In genomic region chr16:29815032-29815721, GRCh38 we compare ENCODE assay signal across 8 cellular contexts. TPM values are rescaled to one million over a fixed set of nuclear protein-coding genes. Genes with fewer than 3 reads are reported as not detected.
DNase-seq lines count a peak whose midpoint lies in the region; ATAC-seq and TF ChIP-seq lines count a peak whose summit lies in the region.

No MANE protein-coding gene starts in this region.

- peak overlapping the region; percentile 62 for H3K27ac ChIP-seq in SJCRH30
- peak overlapping the region; percentile 95 for H3K27ac ChIP-seq in colonic mucosa
- peak overlapping the region; percentile 68 to 94 (median 82) for H3K27ac ChIP-seq in upper lobe of left lung

- no peak for TF ChIP-seq EP300 in upper lobe of left lung (IDR thresholded peaks at IDR 0.05)

- no peak for TF ChIP-seq POLR2A in upper lobe of left lung (IDR thresholded peaks at IDR 0.05)

- intact Hi-C loops in colonic mucosa (cut with DNase I) (no loop called here), mucosa of descending colon (cut with DNase I, micrococcal nuclease) (no loop called here)

- WGBS in upper lobe of left lung, 2 donors = 2 to 6% methylated on average over 29 to 39 of the region's 39 CpGs

- peak; percentile 60 for DNase-seq in NCI-H345 (lab: John Stamatoyannopoulos, UW)
- DNase-seq in NCI-H345 treated with DMSO at 0.1 percent for 48 hours (lab: John Stamatoyannopoulos, UW; ENCODE audit: unreplicated experiment) = no peak
- no peak for DNase-seq in SJCRH30
- peak; percentile 56 for DNase-seq in colonic mucosa
- DNase-seq in mucosa of descending colon = peak; percentile 62 to 78 (median 68)
- peak in 1 of 2 donors; percentile 86 for DNase-seq in upper lobe of left lung

- TF ChIP-seq CTCF in colonic mucosa (IDR thresholded peaks at IDR 0.05) (no peak), mucosa of descending colon (IDR thresholded peaks at IDR 0.05) (no peak), upper lobe of left lung (IDR thresholded peaks at IDR 0.05) (no peak)

- peak overlapping the region; percentile 79 for H3K4me3 ChIP-seq in SJCRH30
- H3K4me3 ChIP-seq in colonic mucosa = peak overlapping the region; percentile 67
- H3K4me3 ChIP-seq in mucosa of descending colon = no peak overlapping the region
- peak overlapping the region in 3 of 4 donors; percentile 70 to 79 (median 74) for H3K4me3 ChIP-seq in upper lobe of left lung

- no peak for ATAC-seq in mucosa of descending colon
- no peak for ATAC-seq in upper lobe of left lung (ENCODE audit: low FRiP score in 2 of 2)
- no peak for ATAC-seq in HG03039 (IDR thresholded peaks at IDR 0.05; ENCODE audit: unreplicated experiment)
- no peak for ATAC-seq in HG02970 (IDR thresholded peaks at IDR 0.05; ENCODE audit: low FRiP score, unreplicated experiment)

- peak overlapping the region; percentile 48 to 96 for H3K9ac ChIP-seq in colonic mucosa (ENCODE audit: low read depth in 2 of 2, low read length in 2 of 2)

- peaks cover 6% of the 10 kb centered on the region; the same call in 1 of the 2 replicates for H3K36me3 ChIP-seq in SJCRH30
- H3K36me3 ChIP-seq in colonic mucosa = no peaks in the 10 kb centered on the region
- H3K36me3 ChIP-seq in mucosa of descending colon (ENCODE audit: low read depth) = no peaks in the 10 kb centered on the region
- H3K36me3 ChIP-seq in upper lobe of left lung = peaks cover 0 to 19% (median 6%) of the 10 kb centered on the region in 4 donors

- H3K4me1 ChIP-seq in SJCRH30 = peaks cover 9% of the 10 kb centered on the region
- peaks cover 32% of the 10 kb centered on the region for H3K4me1 ChIP-seq in colonic mucosa
- peaks cover 69% of the 10 kb centered on the region for H3K4me1 ChIP-seq in mucosa of descending colon (ENCODE audit: low read depth)
- peaks cover 59 to 80% (median 64%) of the 10 kb centered on the region in 4 donors for H3K4me1 ChIP-seq in upper lobe of left lung

- H3K9me3 ChIP-seq in SJCRH30 (replicated peaks) (no peaks in the 10 kb centered on the region), colonic mucosa (no peaks in the 10 kb centered on the region), mucosa of descending colon (no peaks in the 10 kb centered on the region), upper lobe of left lung (no peaks in the 10 kb centered on the region)

- H3K27me3 ChIP-seq in SJCRH30 (no peaks in the 10 kb centered on the region), colonic mucosa (no peaks in the 10 kb centered on the region), upper lobe of left lung (peaks cover 0 to 5% (median 0%) of the 10 kb centered on the region in 4 donors)

RNA-seq across cellular contexts. Expression of gene PAGR1, which starts 0.8 kb away (rescaled TPM):
- total RNA-seq in SJCRH30 (2014; rRNA removed; shearing (Covaris generic)) = 25.1 and 28.2 TPM in 2 replicates
- 10 to 100 TPM; 16.0 to 45.0 TPM for total RNA-seq in colonic mucosa
- total RNA-seq in mucosa of descending colon = 10 to 100 TPM; 15.6 to 25.1 (median 20.5) TPM
- 10 to 100 TPM; 22.6 to 49.5 (median 34.6) TPM for total RNA-seq in upper lobe of left lung

RNA-seq across cellular contexts. Expression of gene PRRT2, which starts 3.2 kb away (rescaled TPM):
- total RNA-seq in SJCRH30 (2014; rRNA removed; shearing (Covaris generic)) = 0.81 and 1.5 TPM in 2 replicates
- 1 to 10 TPM; 1.4 to 1.7 TPM for total RNA-seq in colonic mucosa
- total RNA-seq in mucosa of descending colon = 10 to 100 TPM in 1 of 3 donors, under 1 TPM in 2; 0.81 to 15.2 (median 0.94) TPM
- total RNA-seq in upper lobe of left lung = 10 to 100 TPM in 2 of 6 donors, 1 to 10 TPM in 4; 1.4 to 13.6 (median 2.5) TPM

RNA-seq across cellular contexts. Expression of gene MVP, which starts 5.1 kb away (rescaled TPM):
- 0.61 and 0.63 TPM in 2 replicates for total RNA-seq in SJCRH30 (2014; rRNA removed; shearing (Covaris generic))
- total RNA-seq in colonic mucosa (100 to 1,000 TPM; 427 to 450 TPM), mucosa of descending colon (100 to 1,000 TPM; 307 to 552 (median 529) TPM), upper lobe of left lung (100 to 1,000 TPM; 260 to 411 (median 312) TPM)

RNA-seq across cellular contexts. Expression of gene MAZ, which starts 8.8 kb away (rescaled TPM):
- total RNA-seq in SJCRH30 (2014; rRNA removed; shearing (Covaris generic)) = 186 and 221 TPM in 2 replicates
- total RNA-seq in colonic mucosa = 100 to 1,000 TPM; 286 to 441 TPM
- 100 to 1,000 TPM; 224 to 415 (median 225) TPM for total RNA-seq in mucosa of descending colon
- total RNA-seq in upper lobe of left lung = 100 to 1,000 TPM in 5 of 6 donors, 10 to 100 TPM in 1; 83.7 to 232 (median 165) TPM

RNA-seq across cellular contexts. Expression of gene KIF22, which starts 24.6 kb away (rescaled TPM):
- 115 and 122 TPM in 2 replicates for total RNA-seq in SJCRH30 (2014; rRNA removed; shearing (Covaris generic))
- total RNA-seq in colonic mucosa = 100 to 1,000 TPM in 1 of 2 donors, 10 to 100 TPM in 1; 60.7 to 150 TPM
- total RNA-seq in mucosa of descending colon = 10 to 100 TPM; 24.7 to 56.2 (median 53.0) TPM
- 10 to 100 TPM in 5 of 6 donors, 1 to 10 TPM in 1; 9.1 to 43.5 (median 26.6) TPM for total RNA-seq in upper lobe of left lung

Comparison
In these comparisons a context has a peak if more than half of its experiments do, and no peak if none do; other contexts are left out.
1. DNase-seq: peak in NCI-H345 (single experiment), colonic mucosa (single experiment) and mucosa of descending colon (3 of 3); none in NCI-H345 treated with DMSO at 0.1 percent for 48 hours (single experiment) and SJCRH30 (0 of 2).
2. RNA of gene MVP, which starts 5.1 kb away (total RNA-seq): 307 to 552 TPM in mucosa of descending colon, 427 to 450 TPM in colonic mucosa and 260 to 411 TPM in upper lobe of left lung; 0.61 to 0.63 TPM in SJCRH30; every median in the first group is over 100 times any median in the second.
3. Peak in every context shown above with its lines, with median percentiles within 50 percentile points of each other: H3K27ac ChIP-seq.